8 cellular contexts compared by ENCODE assay signal in genomic region chr10:70145166-70145665, GRCh38. TPM values are rescaled to one million over a fixed set of nuclear protein-coding genes. Genes with fewer than 3 reads are reported as not detected.
A peak's percentile ranks its signal among the peaks of the same experiment; 100 is the strongest.
DNase-seq lines count a peak whose midpoint lies in the region; TF ChIP-seq lines count a peak whose summit lies in the region.

No MANE protein-coding gene starts in this region.

- CTCF ChIA-PET in RWPE1 (lab: Yijun Ruan, JAX) = interaction anchor here (0.5 to 2.9 kb wide), 5 partner anchors 9 to 682 kb away, joined by 3 to 42 read pairs (median 3); no protein-coding TSS in a partner anchor

- peaks cover 5% of the 10 kb centered on the region; the same call in 1 of the 2 replicates for H3K27me3 ChIP-seq in H7 (ENCODE audit: control insufficient read depth, insufficient read depth, low read length)
- H3K27me3 ChIP-seq in fibroblast of lung (ENCODE audit: control insufficient read depth, insufficient read depth, low read length) = no peaks in the 10 kb centered on the region

- H3K4me2 ChIP-seq in fibroblast of lung (ENCODE audit: extremely low read depth, insufficient read depth, low read length) = peak overlapping the region; percentile 87

- peak overlapping the region; percentile 16 for H2AFZ ChIP-seq in fibroblast of lung (ENCODE audit: low read length)

- TF ChIP-seq CTCF in GM12864 (IDR thresholded peaks at IDR 0.05; ENCODE audit: low read depth, low read length, missing control alignments) (no peak), RWPE1 (conservative IDR thresholded peaks at IDR 0.05; ENCODE audit: low read depth) (no peak), fibroblast of lung (conservative IDR thresholded peaks at IDR 0.05 in 1 of 2, IDR thresholded peaks at IDR 0.05 in 1 of 2; ENCODE audit: low read depth in 1 of 2, low read length in 2 of 2) (no peak), retinal pigment epithelial cell (conservative IDR thresholded peaks at IDR 0.05; ENCODE audit: low read depth, low read length) (no peak)

- DNase-seq in GM12864 (ENCODE audit: low read depth) (no peak), H7 (no peak), RWPE1 (ENCODE audit: low spot score) (peak; percentile 31), fibroblast of lung (ENCODE audit: low read depth in 2 of 2) (no peak), retinal pigment epithelial cell (ENCODE audit: low read depth) (no peak), NCI-H2029 (lab: John Stamatoyannopoulos, UW) (no peak), NCI-H2196 (lab: John Stamatoyannopoulos, UW; ENCODE audit: unreplicated experiment) (no peak), NCI-H446 (lab: John Stamatoyannopoulos, UW) (no peak)

- no peaks in the 10 kb centered on the region for H4K20me1 ChIP-seq in fibroblast of lung (ENCODE audit: control insufficient read depth, extremely low read depth, insufficient read depth, low read length)

- peaks cover 20% of the 10 kb centered on the region for H3K79me2 ChIP-seq in fibroblast of lung (ENCODE audit: control insufficient read depth, insufficient read depth, low read length)

- H3K27ac ChIP-seq in RWPE1 = peak overlapping the region; percentile 95
- peak overlapping the region; percentile 89 for H3K27ac ChIP-seq in fibroblast of lung (ENCODE audit: insufficient read depth, low read length)

- peak overlapping the region; percentile 73 for H3K9ac ChIP-seq in fibroblast of lung (ENCODE audit: insufficient read depth, low read length)

- H3K4me3 ChIP-seq in GM12864 (ENCODE audit: low read depth, low read length) = peak overlapping the region; percentile 85
- peak overlapping the region; percentile 73 for H3K4me3 ChIP-seq in H7 (ENCODE audit: insufficient read depth, low read depth, low read length)
- peak overlapping the region; percentile 48 to 67 (median 62) for H3K4me3 ChIP-seq in fibroblast of lung (replicated peaks in 1 of 4; ENCODE audit: control extremely low read depth in 1 of 4, insufficient read depth in 1 of 4, low read depth in 3 of 4, low read length in 4 of 4)
- peak overlapping the region; percentile 67 for H3K4me3 ChIP-seq in retinal pigment epithelial cell (ENCODE audit: low read length)

- POLR2A ChIA-PET in RWPE1 (lab: Yijun Ruan, JAX; ENCODE audit: low non-redundant PET) = no interaction called here

- no peaks in the 10 kb centered on the region for H3K9me3 ChIP-seq in fibroblast of lung (ENCODE audit: control insufficient read depth, insufficient read depth, low read depth, low read length)

- H3K4me1 ChIP-seq in fibroblast of lung (ENCODE audit: control insufficient read depth, extremely low read depth, insufficient read depth, low read length) = peaks cover 2% of the 10 kb centered on the region

- H3K36me3 ChIP-seq in H7 (replicated peaks; ENCODE audit: control insufficient read depth, insufficient read depth, low read length) = no peaks in the 10 kb centered on the region; the same call in 1 of the 2 replicates
- peaks cover 1% of the 10 kb centered on the region for H3K36me3 ChIP-seq in fibroblast of lung (ENCODE audit: control insufficient read depth, insufficient read depth, low read length)

RNA-seq across cellular contexts. Expression of gene TYSND1, which starts 1.3 kb away (rescaled TPM):
- 25.3 and 32.6 TPM in 2 replicates for total RNA-seq in H7 (2014; rRNA removed; shearing (Covaris generic))
- total RNA-seq in fibroblast of lung = 12.8 and 15.5 TPM in 2 replicates
- polyA plus RNA-seq in fibroblast of lung = 2.4 and 2.6 TPM in 2 replicates
- polyA plus RNA-seq in fibroblast of lung (2012) = 3.3 and 3.6 TPM in 2 replicates
- 2.9 and 6.2 TPM in 2 replicates for polyA minus RNA-seq in fibroblast of lung (ENCODE audit: low replicate concordance)

RNA-seq across cellular contexts. Expression of gene AIFM2, which starts 12.6 kb away (rescaled TPM):
- total RNA-seq in H7 (2014; rRNA removed; shearing (Covaris generic)) = 4.0 and 5.1 TPM in 2 replicates
- total RNA-seq in fibroblast of lung = 10.0 and 15.5 TPM in 2 replicates
- 11.1 and 15.6 TPM in 2 replicates for polyA plus RNA-seq in fibroblast of lung
- polyA plus RNA-seq in fibroblast of lung (2012) = 12.3 and 21.5 TPM in 2 replicates
- polyA minus RNA-seq in fibroblast of lung (ENCODE audit: low replicate concordance) = 12.1 and 17.0 TPM in 2 replicates

RNA-seq across cellular contexts. Expression of gene SAR1A, which starts 25.1 kb away (rescaled TPM):
- 78.0 and 84.1 TPM in 2 replicates for total RNA-seq in H7 (2014; rRNA removed; shearing (Covaris generic))
- total RNA-seq in fibroblast of lung = 235 and 247 TPM in 2 replicates
- polyA plus RNA-seq in fibroblast of lung = 132 and 138 TPM in 2 replicates
- 113 and 161 TPM in 2 replicates for polyA plus RNA-seq in fibroblast of lung (2012)
- polyA minus RNA-seq in fibroblast of lung (ENCODE audit: low replicate concordance) = 104 and 114 TPM in 2 replicates
